In genomic region chr3:108090066-108090700, GRCh38 we compare ENCODE assay signal across 8 cellular contexts. TPM values are rescaled to one million over a fixed set of nuclear protein-coding genes. Genes with fewer than 3 reads are reported as not detected.
DNase-seq lines count a peak whose midpoint lies in the region; ATAC-seq and TF ChIP-seq lines count a peak whose summit lies in the region.

No MANE protein-coding gene starts in this region.

- H3K27ac ChIP-seq in Peyer's patch (peak overlapping the region; percentile 92 to 100 (median 96)), thyroid gland (peak overlapping the region; percentile 68 to 90 (median 80))

- H3K27me3 ChIP-seq in Peyer's patch: no peaks in the 10 kb centered on the region
- no peaks in the 10 kb centered on the region for H3K27me3 ChIP-seq in thyroid gland

- H3K27ac Mint-ChIP-seq in glutamatergic neuron (ENCODE audit: unreplicated experiment): peak overlapping the region; percentile 88

- peaks cover 3% of the 10 kb centered on the region for H3K36me3 Mint-ChIP-seq in glutamatergic neuron (ENCODE audit: unreplicated experiment)

- H3K36me3 ChIP-seq in Peyer's patch (no peaks in the 10 kb centered on the region), thyroid gland (no peaks in the 10 kb centered on the region)

- peaks cover 16% of the 10 kb centered on the region for H3K9me3 Mint-ChIP-seq in glutamatergic neuron (ENCODE audit: unreplicated experiment)

- no peak for TF ChIP-seq POLR2A in Peyer's patch (IDR thresholded peaks at IDR 0.05)
- no peak for TF ChIP-seq POLR2A in thyroid gland (IDR thresholded peaks at IDR 0.05)

- H3K4me3 ChIP-seq in Peyer's patch (peak overlapping the region; percentile 93 to 97 (median 96)), thyroid gland (replicated peaks in 1 of 3) (peak overlapping the region; percentile 56 to 91 (median 89))

- peak; percentile 8 for ATAC-seq in HG03135 (IDR thresholded peaks at IDR 0.05; ENCODE audit: unreplicated experiment)

- 0 to 1% methylated on average over 28 of the region's 29 CpGs for WGBS in thyroid gland, 2 donors

- TF ChIP-seq CTCF in Peyer's patch (IDR thresholded peaks at IDR 0.05): no peak
- TF ChIP-seq CTCF in glutamatergic neuron (IDR thresholded peaks at IDR 0.05; ENCODE audit: partially characterized antibody, unreplicated experiment): no peak
- no peak for TF ChIP-seq CTCF in thyroid gland (IDR thresholded peaks at IDR 0.05)

- H3K27me3 Mint-ChIP-seq in glutamatergic neuron (ENCODE audit: unreplicated experiment): peaks cover 15% of the 10 kb centered on the region

- intact Hi-C loops in thyroid gland (cut with DNase I): no loop called here

- H3K4me3 Mint-ChIP-seq in glutamatergic neuron (ENCODE audit: unreplicated experiment): no peak overlapping the region

- peaks cover 19% of the 10 kb centered on the region for H3K4me1 Mint-ChIP-seq in glutamatergic neuron (ENCODE audit: low read depth, unreplicated experiment)

- peak; percentile 12 to 41 for DNase-seq in NCI-H446 (lab: John Stamatoyannopoulos, UW)
- no peak for DNase-seq in NCI-H446 treated with DMSO at 0.1 percent for 48 hours (lab: John Stamatoyannopoulos, UW)
- peak; percentile 54 to 69 (median 65) for DNase-seq in Peyer's patch
- DNase-seq in activated naive CD4-positive, alpha-beta T cell (lab: John Stamatoyannopoulos, UW): peak in 3 of 4 experiments; percentile 23 to 54 (median 42)
- no peak for DNase-seq in glutamatergic neuron
- DNase-seq in occipital lobe (lab: John Stamatoyannopoulos, UW): peak; percentile 32
- peak in 1 of 2 donors; percentile 37 for DNase-seq in thyroid gland

- peaks cover 0 to 15% (median 7%) of the 10 kb centered on the region in 4 donors for H3K4me1 ChIP-seq in Peyer's patch
- peaks cover 10 to 20% of the 10 kb centered on the region in 2 donors for H3K4me1 ChIP-seq in thyroid gland

- no peaks in the 10 kb centered on the region for H3K9me3 ChIP-seq in Peyer's patch
- H3K9me3 ChIP-seq in thyroid gland: no peaks in the 10 kb centered on the region

RNA-seq across cellular contexts. Expression of gene CD47, which starts 0.6 kb away (rescaled TPM):
- total RNA-seq in Peyer's patch (10 to 100 TPM; 50.1 to 55.7 (median 52.7) TPM), glutamatergic neuron (ENCODE audit: unreplicated experiment) (507 TPM), occipital lobe (352 TPM), thyroid gland (100 to 1,000 TPM; 146 to 167 (median 160) TPM)

Comparison
In these comparisons a context has a peak if more than half of its experiments do, and no peak if none do; other contexts are left out.
1. DNase-seq: peak in NCI-H446 (2 of 2), Peyer's patch (3 of 3), activated naive CD4-positive, alpha-beta T cell (3 of 4) and occipital lobe (single experiment); none in NCI-H446 treated with DMSO at 0.1 percent for 48 hours (single experiment) and glutamatergic neuron (single experiment).